In genomic region chr5:1946122-1946677, GRCh38 we compare ENCODE assay signal across 24 cellular contexts.
DNase-seq lines count a peak whose midpoint lies in the region; ATAC-seq and TF ChIP-seq lines count a peak whose summit lies in the region.
"Had no signal": no experiment of that assay in that cellular context is flagged by ENCODE, and none has a peak within 500 bp of the region (broad histone marks: within the 10 kb centered on the region; RNA-seq: fewer than 3 reads in every experiment).

No MANE protein-coding gene starts in this region.

- H3K4me3 ChIP-seq in BLaER1 treated with 17β-estradiol and CSF1 and Interleukin-3, amounts not matched to agents 10 nM and 100 nM, result no peak overlapping the region; a peak in 1 of 20 replicates
- H3K4me3 ChIP-seq in cardiac muscle cell (no peak overlapping the region), sigmoid colon (no peak overlapping the region)

- peaks cover 9 to 54% (median 44%) of the 10 kb centered on the region in 10 experiments; a peak in 18 of 20 replicates for H3K4me1 ChIP-seq in BLaER1 treated with 17β-estradiol and CSF1 and Interleukin-3, amounts not matched to agents 10 nM and 100 nM
- H3K4me1 ChIP-seq in cardiac muscle cell (ENCODE audit: low read depth) (peaks cover 22% of the 10 kb centered on the region), sigmoid colon (peaks cover 0 to 8% (median 2%) of the 10 kb centered on the region in 4 donors)

- WGBS in sigmoid colon, 2 donors, result 78 to 83% methylated on average over 17 of the region's 17 CpGs

- TF ChIP-seq EP300 in sigmoid colon (IDR thresholded peaks at IDR 0.05), result no peak

- intact Hi-C loops in left ventricle myocardium superior (cut with micrococcal nuclease) (loop anchor here (5.0 kb wide), 1 partner anchor 64 kb away; the partner anchor contains the start of gene IRX4), sigmoid colon (cut with DNase I) (no loop called here)

- H3K4me2 ChIP-seq in BLaER1 treated with 17β-estradiol and CSF1 and Interleukin-3, amounts not matched to agents 10 nM and 100 nM, result peak overlapping the region; percentile 22 to 89 (median 78); a peak in 20 of 22 replicates

- peaks cover 0 to 67% (median 31%) of the 10 kb centered on the region in 11 experiments; a peak in 19 of 22 replicates for H3K27me3 ChIP-seq in BLaER1 treated with 17β-estradiol and CSF1 and Interleukin-3, amounts not matched to agents 10 nM and 100 nM
- H3K27me3 ChIP-seq in cardiac muscle cell (no peaks in the 10 kb centered on the region), sigmoid colon (no peaks in the 10 kb centered on the region)

- TF ChIP-seq POLR2A in sigmoid colon (IDR thresholded peaks at IDR 0.05), result no peak

- ATAC-seq in left ventricle myocardium superior, result peak; percentile 84
- ATAC-seq: HepG2, PC-3 had no signal

- peaks cover 0 to 13% (median 0%) of the 10 kb centered on the region in 11 experiments; a peak in 7 of 22 replicates for H4K20me1 ChIP-seq in BLaER1 treated with 17β-estradiol and CSF1 and Interleukin-3, amounts not matched to agents 10 nM and 100 nM

- H3K27ac ChIP-seq in BLaER1 treated with 17β-estradiol and CSF1 and Interleukin-3, amounts not matched to agents 10 nM and 100 nM, result no peak overlapping the region
- H3K27ac ChIP-seq in cardiac muscle cell (peak overlapping the region; percentile 93), sigmoid colon (no peak overlapping the region), caudate nucleus (ENCODE audit: low read depth, low read length) (no peak overlapping the region)

- no peak overlapping the region; a peak in 1 of 22 replicates for H3K9ac ChIP-seq in BLaER1 treated with 17β-estradiol and CSF1 and Interleukin-3, amounts not matched to agents 10 nM and 100 nM

- peak in 1 of 2 donors; percentile 61 for DNase-seq in cardiac muscle cell (ENCODE audit: low read depth in 1 of 2, low spot score in 1 of 2)
- DNase-seq in left ventricle myocardium superior, result peak; percentile 82
- DNase-seq in sigmoid colon, result peak; percentile 33
- no peak for DNase-seq in NCI-H69 (lab: John Stamatoyannopoulos, UW)
- DNase-seq in DMS114 treated with DMSO at 0.1 percent for 48 hours (lab: John Stamatoyannopoulos, UW; ENCODE audit: unreplicated experiment), result no peak
- no peak for DNase-seq in caudate nucleus (lab: John Stamatoyannopoulos, UW)
- no peak for DNase-seq in germinal center (ENCODE audit: low spot score)
- DNase-seq: 8988T; ACHN; CD4-positive, alpha-beta T cell; DMS53; Kasumi-1; NCI-H1092 treated with DMSO at 0.1 percent for 48 hours; NCI-H1436; NCI-H187 treated with DMSO at 0.1 percent for 48 hours; NCI-H2171 treated with DMSO at 0.1 percent for 48 hours; NCI-H345; NCI-H510A treated with DMSO at 0.1 percent for 48 hours; NCI-H748 treated with DMSO at 0.1 percent for 48 hours; NK-92 treated with Interleukin-12 subunit alpha and Interleukin-12 subunit beta, amount 100 ng/mL, for 24 hours; PC-3; SHP77 treated with DMSO at 0.1 percent for 48 hours had no signal

- peaks cover 0 to 4% (median 0%) of the 10 kb centered on the region in 11 experiments; a peak in 1 of 22 replicates for H3K9me3 ChIP-seq in BLaER1 treated with 17β-estradiol and CSF1 and Interleukin-3, amounts not matched to agents 10 nM and 100 nM (replicated peaks in 1 of 11)
- no peaks in the 10 kb centered on the region for H3K9me3 ChIP-seq in cardiac muscle cell (ENCODE audit: low read depth)
- H3K9me3 ChIP-seq in sigmoid colon, result no peaks in the 10 kb centered on the region

- no peaks in the 10 kb centered on the region for H3K36me3 ChIP-seq in BLaER1 treated with 17β-estradiol and CSF1 and Interleukin-3, amounts not matched to agents 10 nM and 100 nM
- H3K36me3 ChIP-seq in cardiac muscle cell (no peaks in the 10 kb centered on the region), sigmoid colon (no peaks in the 10 kb centered on the region)

- TF ChIP-seq CTCF in cardiac muscle cell (IDR thresholded peaks at IDR 0.05; ENCODE audit: low read depth, low read length) (no peak), sigmoid colon (IDR thresholded peaks at IDR 0.05) (no peak)

Comparison
In these comparisons a context has a peak if more than half of its experiments do, and no peak if none do; other contexts are left out.
1. DNase-seq: peak in left ventricle myocardium superior (single experiment) and sigmoid colon (single experiment); none in NCI-H69 (single experiment), DMS114 treated with DMSO at 0.1 percent for 48 hours (single experiment), caudate nucleus (0 of 61) and germinal center (single experiment).